Comparison of ENCODE assay signal across 23 cellular contexts in the genomic region with DNA sequence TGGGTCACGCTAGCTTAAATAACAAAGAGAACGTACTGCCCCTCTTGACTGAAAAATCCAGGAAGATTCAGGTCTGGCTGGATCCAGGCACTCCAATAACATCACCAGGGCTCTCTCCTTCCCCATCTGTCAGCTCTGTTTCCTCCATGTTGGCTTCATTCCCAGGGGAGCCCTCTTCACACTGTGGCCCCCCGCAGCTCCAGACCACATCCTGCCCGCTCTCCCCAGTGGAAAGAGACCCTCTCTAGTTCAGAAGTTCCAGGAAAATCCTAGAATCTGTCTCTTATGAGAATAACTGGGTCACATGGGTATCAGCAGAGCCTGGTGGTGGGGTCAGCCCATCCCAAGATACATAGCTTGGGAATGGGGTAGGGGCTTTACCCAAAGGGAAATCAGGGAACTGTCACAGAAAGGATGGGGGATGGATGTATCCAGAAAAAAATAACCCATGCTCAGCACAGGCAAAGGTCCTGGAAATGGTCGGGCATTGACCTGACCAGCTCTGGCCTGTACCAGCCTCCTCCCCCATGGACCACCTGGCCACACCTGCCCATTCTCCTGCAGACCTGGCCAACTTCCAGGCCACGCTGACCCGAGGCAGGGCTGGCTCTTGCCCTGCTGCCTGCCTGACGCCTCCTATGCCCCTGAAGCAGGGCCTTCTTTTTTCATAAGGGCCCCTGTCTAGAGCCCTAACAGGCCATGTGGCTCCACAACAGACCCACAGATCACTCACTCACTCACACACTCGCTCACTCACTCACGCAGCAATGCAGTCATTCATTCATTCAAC.
DNase-seq lines count a peak whose midpoint lies in the region; TF ChIP-seq lines count a peak whose summit lies in the region.
"Had no signal": no experiment of that assay in that cellular context is flagged by ENCODE, and none has a peak within 500 bp of the region (broad histone marks: within the 10 kb centered on the region; RNA-seq: fewer than 3 reads in every experiment).

No MANE protein-coding gene starts in this region.

- peaks cover 3% of the 10 kb centered on the region for H3K27me3 Mint-ChIP-seq in chondrocyte (ENCODE audit: low read depth)

- H3K4me1 Mint-ChIP-seq in chondrocyte (ENCODE audit: low read depth) = no peaks in the 10 kb centered on the region
- H3K4me1 Mint-ChIP-seq: B cell had no signal

- H3K36me3 ChIP-seq in left ventricle myocardium inferior = no peaks in the 10 kb centered on the region
- no peaks in the 10 kb centered on the region for H3K36me3 ChIP-seq in spleen
- no peaks in the 10 kb centered on the region for H3K36me3 ChIP-seq in brain microvascular endothelial cell (replicated peaks)

- TF ChIP-seq POLR2A in spleen (IDR thresholded peaks at IDR 0.05) = no peak

- 78 to 90% (median 80%) methylated on average over 8 to 10 of the region's 10 CpGs for WGBS in spleen, 5 donors

- intact Hi-C loops in cardiac septum (cut with DNase I) = no loop called here
- intact Hi-C loops in left ventricle myocardium inferior (cut with micrococcal nuclease) = no loop called here
- intact Hi-C loops in spleen (cut with DNase I; ENCODE audit: low total_unique reads) = no loop called here

- in situ Hi-C loops in brain microvascular endothelial cell (cut with HindIII; ENCODE audit: low pct_ligation_motif_present, low sequenced_read_pairs) = no loop called here

- H3K27ac Mint-ChIP-seq in chondrocyte (ENCODE audit: unreplicated experiment) = no peak overlapping the region
- H3K27ac Mint-ChIP-seq: B cell had no signal

- H3K27ac ChIP-seq in left ventricle myocardium inferior (replicated peaks) (no peak overlapping the region), spleen (no peak overlapping the region), brain microvascular endothelial cell (no peak overlapping the region)
- H3K27ac ChIP-seq: 22Rv1, RWPE1 had no signal

- no peak overlapping the region for H3K4me3 Mint-ChIP-seq in chondrocyte (ENCODE audit: unreplicated experiment)
- H3K4me3 Mint-ChIP-seq: B cell had no signal

- H3K9me3 Mint-ChIP-seq in chondrocyte (ENCODE audit: low read depth) = peaks cover 6% of the 10 kb centered on the region

- H3K4me1 ChIP-seq in left ventricle myocardium inferior = peaks cover 30% of the 10 kb centered on the region
- H3K4me1 ChIP-seq in spleen = no peaks in the 10 kb centered on the region

- no peak overlapping the region for H3K4me3 ChIP-seq in left ventricle myocardium inferior
- no peak overlapping the region for H3K4me3 ChIP-seq in spleen
- no peak overlapping the region for H3K4me3 ChIP-seq in brain microvascular endothelial cell (ENCODE audit: low read depth, low read length)

- H3K36me3 Mint-ChIP-seq in chondrocyte (ENCODE audit: low read depth) = peaks cover 2% of the 10 kb centered on the region

- TF ChIP-seq CTCF in left ventricle myocardium inferior (IDR thresholded peaks at IDR 0.05; ENCODE audit: borderline replicate concordance) = no peak
- no peak for TF ChIP-seq CTCF in chondrocyte (IDR thresholded peaks at IDR 0.05)
- no peak for TF ChIP-seq CTCF in spleen (IDR thresholded peaks at IDR 0.05 in 8 of 11, conservative IDR thresholded peaks at IDR 0.05 in 3 of 11)
- TF ChIP-seq CTCF in brain microvascular endothelial cell (IDR thresholded peaks at IDR 0.05; ENCODE audit: low read depth, low read length, missing control alignments) = no peak

- H3K27me3 ChIP-seq in left ventricle myocardium inferior (ENCODE audit: low read depth) (no peaks in the 10 kb centered on the region), spleen (replicated peaks in 1 of 7) (no peaks in the 10 kb centered on the region), brain microvascular endothelial cell (replicated peaks) (no peaks in the 10 kb centered on the region)

- H3K9me3 ChIP-seq in left ventricle myocardium inferior (replicated peaks) = no peaks in the 10 kb centered on the region
- H3K9me3 ChIP-seq in spleen = no peaks in the 10 kb centered on the region

- DNase-seq in cardiac septum (ENCODE audit: low spot score) (peak; percentile 51), left ventricle myocardium inferior (no peak), chondrocyte (ENCODE audit: low spot score) (peak; percentile 66), mesenteric fat pad (ENCODE audit: low spot score) (peak; percentile 62), spleen (peak; percentile 43), brain microvascular endothelial cell (no peak)
- no peak for DNase-seq in NK-92 treated with Interleukin-12 subunit alpha and Interleukin-12 subunit beta, amount 100 ng/mL, for 24 hours (lab: John Stamatoyannopoulos, UW)
- DNase-seq in activated CD8-positive, alpha-beta memory T cell treated with anti-CD3 and anti-CD28 coated beads, Interleukin-2, amount 50 U/mL, for 48 hours = no peak
- DNase-seq: DMS53, IMR-90, KG1, NCI-H1092, NCI-H1417 treated with DMSO at 0.1 percent for 48 hours, NCI-H1694 treated with DMSO at 0.1 percent for 48 hours, NCI-H2081, NCI-H2171, NCI-H226, NCI-H510A, NCI-H69, SHP77 treated with DMSO at 0.1 percent for 48 hours had no signal

Comparison
In these comparisons a context has a peak if more than half of its experiments do, and no peak if none do; other contexts are left out.
1. DNase-seq: peak in cardiac septum (single experiment), chondrocyte (single experiment), mesenteric fat pad (single experiment) and spleen (single experiment); none in left ventricle myocardium inferior (single experiment), brain microvascular endothelial cell (single experiment), NK-92 treated with Interleukin-12 subunit alpha and Interleukin-12 subunit beta, amount 100 ng/mL, for 24 hours (single experiment) and activated CD8-positive, alpha-beta memory T cell treated with anti-CD3 and anti-CD28 coated beads, Interleukin-2, amount 50 U/mL, for 48 hours (single experiment).